1 cellular context compared by ENCODE assay signal in genomic region chr10:80518143-80518806, GRCh38.
TF ChIP-seq lines count a peak whose summit lies in the region.

No MANE protein-coding gene starts in this region.

TF ChIP-seq in SK-N-SH, 30 proteins besides CTCF, POLR2A, EP300 and RAD21 (continued from another document):
- TF ChIP-seq ZBTB33 (IDR thresholded peaks at IDR 0.05; ENCODE audit: borderline replicate concordance, low read depth) (no peak), CHD2 (IDR thresholded peaks at IDR 0.05; ENCODE audit: low read length, partially characterized antibody) (no peak), NFIC (IDR thresholded peaks at IDR 0.05; ENCODE audit: borderline replicate concordance) (no peak), FOSL2 (IDR thresholded peaks at IDR 0.05; ENCODE audit: borderline replicate concordance, low read depth) (no peak), FOXJ3 (CRISPR knock-in tag; IDR thresholded peaks at IDR 0.05) (no peak), TCF12 (IDR thresholded peaks at IDR 0.05) (no peak), GABPA (IDR thresholded peaks at IDR 0.05; ENCODE audit: low read depth) (no peak), JUND (IDR thresholded peaks at IDR 0.05) (no peak)
